ENCODE assay signal across 20 cellular contexts in genomic region chr17:70702683-70703255, GRCh38.
DNase-seq lines count a peak whose midpoint lies in the region; ATAC-seq and TF ChIP-seq lines count a peak whose summit lies in the region.
"Had no signal": no experiment of that assay in that cellular context is flagged by ENCODE, and none has a peak within 500 bp of the region (broad histone marks: within the 10 kb centered on the region; RNA-seq: fewer than 3 reads in every experiment).

No MANE protein-coding gene starts in this region.

- DNase-seq in NOMO-1 (lab: John Stamatoyannopoulos, UW; ENCODE audit: unreplicated experiment in 2 of 2) (peak; percentile 37 to 54), NOMO-1 treated with dmso at 0.1 percent for 144 hours (lab: John Stamatoyannopoulos, UW; ENCODE audit: unreplicated experiment) (no peak), NOMO-1 treated with DMSO at 0.1 percent for 48 hours (lab: John Stamatoyannopoulos, UW; ENCODE audit: unreplicated experiment) (peak; percentile 64), left lobe of liver (ENCODE audit: low spot score) (no peak), DMS79 treated with DMSO at 0.1 percent for 48 hours (lab: John Stamatoyannopoulos, UW) (no peak), glutamatergic neuron (no peak), Right ventricle myocardium inferior (ENCODE audit: missing footprints) (no peak)
- no peak for DNase-seq in CD4-positive, alpha-beta T cell
- DNase-seq: 8988T; CD4-positive, CD25-positive, alpha-beta regulatory T cell; GM23248; Karpas-422; NCI-H2029 treated with DMSO at 0.1 percent for 48 hours; NCI-H446 treated with DMSO at 0.1 percent for 48 hours; NCI-H526; PC-9; Right ventricle myocardium superior; T-helper 2 cell had no signal

- no peaks in the 10 kb centered on the region for H3K36me3 Mint-ChIP-seq in CD4-positive, alpha-beta T cell (ENCODE audit: low read depth)
- no peaks in the 10 kb centered on the region for H3K36me3 Mint-ChIP-seq in glutamatergic neuron (ENCODE audit: unreplicated experiment)
- H3K36me3 Mint-ChIP-seq: CD4-positive, CD25-positive, alpha-beta regulatory T cell had no signal

- POLR2A ChIA-PET in CD4-positive, alpha-beta T cell (lab: Charles Lee): no interaction called here

- no peak overlapping the region for H3K4me3 Mint-ChIP-seq in CD4-positive, alpha-beta T cell
- H3K4me3 Mint-ChIP-seq in glutamatergic neuron (ENCODE audit: unreplicated experiment): no peak overlapping the region
- H3K4me3 Mint-ChIP-seq: CD4-positive, CD25-positive, alpha-beta regulatory T cell had no signal

- H3K27ac ChIP-seq in CD4-positive, alpha-beta T cell (ENCODE audit: low read depth, low read length): no peak overlapping the region
- H3K27ac ChIP-seq: GM23248, PC-9, SJSA1 had no signal

- TF ChIP-seq CTCF in CD4-positive, alpha-beta T cell (IDR thresholded peaks at IDR 0.05): no peak
- no peak for TF ChIP-seq CTCF in glutamatergic neuron (IDR thresholded peaks at IDR 0.05; ENCODE audit: partially characterized antibody, unreplicated experiment)

- CTCF ChIA-PET in CD4-positive, alpha-beta T cell (lab: Charles Lee): no interaction called here

- H3K27me3 Mint-ChIP-seq in CD4-positive, alpha-beta T cell: no peaks in the 10 kb centered on the region
- H3K27me3 Mint-ChIP-seq in glutamatergic neuron (ENCODE audit: unreplicated experiment): no peaks in the 10 kb centered on the region
- H3K27me3 Mint-ChIP-seq: CD4-positive, CD25-positive, alpha-beta regulatory T cell had no signal

- H3K27ac Mint-ChIP-seq in CD4-positive, alpha-beta T cell: no peak overlapping the region
- H3K27ac Mint-ChIP-seq in glutamatergic neuron (ENCODE audit: unreplicated experiment): no peak overlapping the region
- H3K27ac Mint-ChIP-seq: CD4-positive, CD25-positive, alpha-beta regulatory T cell had no signal

- peak; percentile 34 for ATAC-seq in left lobe of liver
- ATAC-seq in CD4-positive, alpha-beta T cell (ENCODE audit: poor library complexity): no peak
- no peak for ATAC-seq in Right ventricle myocardium inferior

- H3K9me3 Mint-ChIP-seq in CD4-positive, alpha-beta T cell: no peaks in the 10 kb centered on the region
- no peaks in the 10 kb centered on the region for H3K9me3 Mint-ChIP-seq in glutamatergic neuron (ENCODE audit: unreplicated experiment)

- intact Hi-C loops in CD4-positive, alpha-beta T cell (cut with DNase I, micrococcal nuclease): no loop called here
- intact Hi-C loops in Right ventricle myocardium inferior (cut with DNase I): no loop called here

- H3K27me3 ChIP-seq in CD4-positive, alpha-beta T cell (ENCODE audit: control insufficient read depth, insufficient read depth, low read length): no peaks in the 10 kb centered on the region
- H3K27me3 ChIP-seq: SJSA1 had no signal

- no peaks in the 10 kb centered on the region for H3K4me1 Mint-ChIP-seq in CD4-positive, alpha-beta T cell (ENCODE audit: low read depth)
- H3K4me1 Mint-ChIP-seq in glutamatergic neuron (ENCODE audit: low read depth, unreplicated experiment): no peaks in the 10 kb centered on the region
- H3K4me1 Mint-ChIP-seq: CD4-positive, CD25-positive, alpha-beta regulatory T cell had no signal

- no peaks in the 10 kb centered on the region for H3K9me3 ChIP-seq in CD4-positive, alpha-beta T cell (ENCODE audit: control insufficient read depth, low read length)
- H3K9me3 ChIP-seq: HAP-1 had no signal

Comparison
In these comparisons a context has a peak if more than half of its experiments do, and no peak if none do; other contexts are left out.
1. DNase-seq: peak in NOMO-1 (2 of 2) and NOMO-1 treated with DMSO at 0.1 percent for 48 hours (single experiment); none in NOMO-1 treated with dmso at 0.1 percent for 144 hours (single experiment), left lobe of liver (single experiment), DMS79 treated with DMSO at 0.1 percent for 48 hours (single experiment), CD4-positive, alpha-beta T cell (0 of 10), glutamatergic neuron (single experiment) and Right ventricle myocardium inferior (single experiment).